Comparison of ENCODE assay signal across 32 cellular contexts in the genomic region with DNA sequence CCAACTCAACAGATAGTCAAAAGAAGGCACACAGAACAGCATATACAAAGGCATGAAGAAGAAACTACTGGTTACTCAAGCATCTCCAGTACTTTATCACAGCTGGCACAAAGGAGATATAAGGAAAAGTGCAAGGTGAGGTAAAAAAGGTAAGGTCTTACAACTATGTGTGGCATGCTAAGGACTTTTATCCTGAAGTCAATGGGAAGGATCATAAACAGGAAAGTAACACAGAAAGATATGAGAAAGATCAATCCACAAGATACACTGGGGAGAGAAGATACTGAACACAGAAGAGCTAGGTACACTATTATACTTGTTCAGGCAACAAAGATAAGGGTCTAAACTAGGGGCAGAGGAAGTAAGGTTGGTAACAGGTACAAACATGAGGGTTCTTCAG.
"Had no signal": no experiment of that assay in that cellular context is flagged by ENCODE, and none has a peak within 500 bp of the region (broad histone marks: within the 10 kb centered on the region; RNA-seq: fewer than 3 reads in every experiment).

No MANE protein-coding gene starts in this region.

- H3K4me2 ChIP-seq: neural progenitor cell had no signal

- H3K9ac ChIP-seq: neural progenitor cell, parathyroid adenoma had no signal

- H2AFZ ChIP-seq: neural progenitor cell, parathyroid adenoma had no signal

- H3K27me3 ChIP-seq: gastroesophageal sphincter, neural progenitor cell, right atrium auricular region, tibial nerve had no signal

- H3K9me3 ChIP-seq: gastroesophageal sphincter, right atrium auricular region, tibial nerve had no signal

- H3K4me3 Mint-ChIP-seq: activated CD4-positive, alpha-beta memory T cell treated with anti-CD3 and anti-CD28 coated beads for 36 hours; activated CD4-positive, alpha-beta T cell treated with anti-CD3 and anti-CD28 coated beads, Interleukin-2, amount 10 ng/mL, durations not matched to agents 24 days and 14 days; activated T-helper 1 cell treated with anti-CD3 and anti-CD28 coated beads, Interleukin-12 subunit alpha, Interleukin-12 subunit beta, Interleukin-2, Interleukin-4 antibody, amounts not matched to agents 30 ng/mL and 10 ng/mL and 1 ng/mL, durations not matched to agents 14 hours and 24 hours and 36 hours; immature natural killer cell; memory B cell; neural progenitor cell; T-helper 1 cell treated with Interleukin-12 subunit alpha and Interleukin-12 subunit beta and Interleukin-4 antibody, amounts not matched to agents 30 μg/mL and 1 μg/mL, for 36 hours had no signal

- H3K27ac ChIP-seq: gastroesophageal sphincter, neural progenitor cell, parathyroid adenoma, right atrium auricular region, tibial nerve, WERI-Rb-1 had no signal

- H3K36me3 ChIP-seq: gastroesophageal sphincter, neural progenitor cell, right atrium auricular region, tibial nerve, WERI-Rb-1 had no signal

- ATAC-seq: gastroesophageal sphincter; naive thymus-derived CD4-positive, alpha-beta T cell had no signal

- H3K36me3 Mint-ChIP-seq: immature natural killer cell had no signal

- H3K9me3 Mint-ChIP-seq: activated CD4-positive, alpha-beta memory T cell treated with anti-CD3 and anti-CD28 coated beads for 36 hours; activated CD4-positive, alpha-beta T cell treated with anti-CD3 and anti-CD28 coated beads, Interleukin-2, amount 10 ng/mL, durations not matched to agents 24 days and 14 days; activated T-helper 1 cell treated with anti-CD3 and anti-CD28 coated beads, Interleukin-12 subunit alpha, Interleukin-12 subunit beta, Interleukin-2, Interleukin-4 antibody, amounts not matched to agents 30 ng/mL and 10 ng/mL and 1 ng/mL, durations not matched to agents 14 hours and 24 hours and 36 hours; immature natural killer cell; memory B cell; naive thymus-derived CD4-positive, alpha-beta T cell; T-helper 1 cell treated with Interleukin-12 subunit alpha and Interleukin-12 subunit beta and Interleukin-4 antibody, amounts not matched to agents 30 μg/mL and 1 μg/mL, for 36 hours had no signal

- H3K27me3 Mint-ChIP-seq: activated CD4-positive, alpha-beta memory T cell treated with anti-CD3 and anti-CD28 coated beads for 36 hours; activated CD4-positive, alpha-beta T cell treated with anti-CD3 and anti-CD28 coated beads, Interleukin-2, amount 10 ng/mL, durations not matched to agents 24 days and 14 days; memory B cell; naive thymus-derived CD4-positive, alpha-beta T cell had no signal

- DNase-seq: activated CD4-positive, alpha-beta memory T cell treated with anti-CD3 and anti-CD28 coated beads for 36 hours; activated CD4-positive, alpha-beta T cell treated with anti-CD3 and anti-CD28 coated beads, Interleukin-2, amount 10 ng/mL, durations not matched to agents 24 days and 14 days; activated CD4-positive, CD25-positive, alpha-beta regulatory T cell treated with anti-CD3 and anti-CD28 coated beads, Interleukin-2, amount 50 U/mL, for 72 hours; activated CD8-positive, alpha-beta memory T cell treated with anti-CD3 and anti-CD28 coated beads, Interleukin-2, amount 50 U/mL, for 4 hours; activated gamma-delta T cell; activated naive CD4-positive, alpha-beta T cell treated with anti-CD3 and anti-CD28 coated beads, Interleukin-2, amount 50 U/mL, for 16 hours; activated T-cell treated with anti-CD3 and anti-CD28 coated beads, Interleukin-2, amount 50 U/mL, for 1 hour; anterior cingulate cortex; effector CD8-positive, alpha-beta T cell; head of caudate nucleus; hippocampal formation; immature natural killer cell; kidney; midbrain; naive thymus-derived CD4-positive, alpha-beta T cell; occipital lobe; stimulated activated CD4-positive, alpha-beta T cell treated with anti-CD3 and anti-CD28 coated beads, Interleukin-15, amount 100 ng/mL, for 24 hours; stimulated activated CD4-positive, alpha-beta T cell treated with anti-CD3 and anti-CD28 coated beads, Interleukin-2, amount 100 ng/mL, for 24 hours; stimulated activated naive CD4-positive, alpha-beta T cell; SW 1271; T1000; WERI-Rb-1 had no signal

- H3K4me3 ChIP-seq: gastroesophageal sphincter, neural progenitor cell, right atrium auricular region, tibial nerve had no signal

- FAIRE-seq: colon, endometrium, kidney had no signal

- H3K4me1 ChIP-seq: parathyroid adenoma had no signal

- H3K27ac Mint-ChIP-seq: activated CD4-positive, alpha-beta memory T cell treated with anti-CD3 and anti-CD28 coated beads for 36 hours; activated CD4-positive, alpha-beta T cell treated with anti-CD3 and anti-CD28 coated beads, Interleukin-2, amount 10 ng/mL, durations not matched to agents 24 days and 14 days; activated T-helper 1 cell treated with anti-CD3 and anti-CD28 coated beads, Interleukin-12 subunit alpha, Interleukin-12 subunit beta, Interleukin-2, Interleukin-4 antibody, amounts not matched to agents 30 ng/mL and 10 ng/mL and 1 ng/mL, durations not matched to agents 14 hours and 24 hours and 36 hours; memory B cell; naive thymus-derived CD4-positive, alpha-beta T cell; neural progenitor cell; T-helper 1 cell treated with Interleukin-12 subunit alpha and Interleukin-12 subunit beta and Interleukin-4 antibody, amounts not matched to agents 30 μg/mL and 1 μg/mL, for 36 hours had no signal
